16 cellular contexts compared by ENCODE assay signal in genomic region chr11:130781906-130782305, GRCh38.
DNase-seq lines count a peak whose midpoint lies in the region; ATAC-seq and TF ChIP-seq lines count a peak whose summit lies in the region.
"Had no signal": no experiment of that assay in that cellular context is flagged by ENCODE, and none has a peak within 500 bp of the region (broad histone marks: within the 10 kb centered on the region; RNA-seq: fewer than 3 reads in every experiment).

No MANE protein-coding gene starts in this region.

- WGBS in sigmoid colon, 2 donors: 62 to 76% methylated on average over 2 of the region's 2 CpGs
- 67 to 85% (median 78%) methylated on average over 2 of the region's 2 CpGs for WGBS in stomach, 5 donors

- H3K4me3 Mint-ChIP-seq in CD14-positive monocyte: no peak overlapping the region
- H3K4me3 Mint-ChIP-seq: T-helper 17 cell had no signal

- no peak overlapping the region for H3K27ac Mint-ChIP-seq in CD14-positive monocyte
- H3K27ac Mint-ChIP-seq: T-helper 17 cell had no signal

- intact Hi-C loops in left cardiac atrium (cut with DNase I): no loop called here
- intact Hi-C loops in sigmoid colon (cut with DNase I): no loop called here
- intact Hi-C loops in CD14-positive monocyte (cut with micrococcal nuclease): no loop called here
- intact Hi-C loops in stomach (cut with DNase I; ENCODE audit: low total_unique reads): no loop called here

- peak overlapping the region; percentile 68 for H3K4me3 ChIP-seq in adipocyte (ENCODE audit: low read length)
- H3K4me3 ChIP-seq in sigmoid colon: no peak overlapping the region
- no peak overlapping the region for H3K4me3 ChIP-seq in stomach
- H3K4me3 ChIP-seq: upper lobe of right lung had no signal

- peak; percentile 5 to 55 for ATAC-seq in left cardiac atrium
- ATAC-seq: HCT116, T-helper 17 cell, upper lobe of right lung had no signal

- TF ChIP-seq EP300 in sigmoid colon (IDR thresholded peaks at IDR 0.05) (no peak), stomach (IDR thresholded peaks at IDR 0.05) (no peak)

- peak overlapping the region in 3 of 4 donors; percentile 54 to 82 (median 61) for H3K27ac ChIP-seq in sigmoid colon
- peak overlapping the region in 2 of 5 donors; percentile 20 to 30 for H3K27ac ChIP-seq in stomach
- H3K27ac ChIP-seq: epithelial cell of prostate had no signal

- H3K4me1 ChIP-seq in adipocyte (ENCODE audit: control insufficient read depth, insufficient read depth, low read length) (peaks cover 23% of the 10 kb centered on the region), sigmoid colon (peaks cover 0 to 20% (median 15%) of the 10 kb centered on the region in 4 donors), stomach (peaks cover 0 to 12% (median 6%) of the 10 kb centered on the region in 4 donors)
- H3K4me1 ChIP-seq: Caco-2, upper lobe of right lung had no signal

- no peak for TF ChIP-seq CTCF in sigmoid colon (IDR thresholded peaks at IDR 0.05)
- TF ChIP-seq CTCF in CD14-positive monocyte (IDR thresholded peaks at IDR 0.05): no peak
- no peak for TF ChIP-seq CTCF in stomach (IDR thresholded peaks at IDR 0.05)

- H3K27me3 Mint-ChIP-seq in CD14-positive monocyte (ENCODE audit: low read depth in 3 of 3): peaks cover 0 to 2% (median 0%) of the 10 kb centered on the region in 3 donors

- TF ChIP-seq POLR2A in sigmoid colon (IDR thresholded peaks at IDR 0.05) (no peak), stomach (IDR thresholded peaks at IDR 0.05) (no peak)

- H3K9me3 Mint-ChIP-seq in CD14-positive monocyte: peaks cover 0 to 4% (median 0%) of the 10 kb centered on the region in 7 donors

- H3K36me3 Mint-ChIP-seq in CD14-positive monocyte: no peaks in the 10 kb centered on the region

- no peaks in the 10 kb centered on the region for H3K4me1 Mint-ChIP-seq in CD14-positive monocyte
- H3K4me1 Mint-ChIP-seq: T-helper 17 cell had no signal

- H3K9me3 ChIP-seq in adipocyte (ENCODE audit: control insufficient read depth, low read length) (peaks cover 4% of the 10 kb centered on the region), sigmoid colon (no peaks in the 10 kb centered on the region), stomach (no peaks in the 10 kb centered on the region)
- H3K9me3 ChIP-seq: Caco-2, upper lobe of right lung had no signal

- no peaks in the 10 kb centered on the region for H3K27me3 ChIP-seq in adipocyte (replicated peaks; ENCODE audit: control insufficient read depth, insufficient read depth, low read length)
- H3K27me3 ChIP-seq in sigmoid colon: no peaks in the 10 kb centered on the region
- H3K27me3 ChIP-seq in stomach: no peaks in the 10 kb centered on the region
- H3K27me3 ChIP-seq: upper lobe of right lung had no signal

- DNase-seq in H4 (ENCODE audit: low spot score) (peak; percentile 47), adipocyte (ENCODE audit: low read depth) (peak; percentile 59), left cardiac atrium (peak; percentile 45), sigmoid colon (no peak), CD14-positive monocyte (ENCODE audit: low spot score) (no peak), RPMI8226 (no peak), stomach (no peak), putamen (ENCODE audit: low spot score) (no peak)
- DNase-seq: amniotic stem cell, Caco-2, NCI-H526 treated with DMSO at 0.1 percent for 48 hours, posterior cingulate gyrus, T-helper 17 cell, upper lobe of right lung had no signal

- H3K36me3 ChIP-seq in adipocyte (ENCODE audit: control insufficient read depth, insufficient read depth, low read length, severe bottlenecking): no peaks in the 10 kb centered on the region
- no peaks in the 10 kb centered on the region for H3K36me3 ChIP-seq in sigmoid colon
- H3K36me3 ChIP-seq in stomach: no peaks in the 10 kb centered on the region
- H3K36me3 ChIP-seq: upper lobe of right lung had no signal

- H3K9ac ChIP-seq in adipocyte (ENCODE audit: low read length): peak overlapping the region; percentile 38

Comparison
In these comparisons a context has a peak if more than half of its experiments do, and no peak if none do; other contexts are left out.
1. DNase-seq: peak in H4 (single experiment), adipocyte (single experiment) and left cardiac atrium (single experiment); none in sigmoid colon (single experiment), CD14-positive monocyte (single experiment), RPMI8226 (single experiment), stomach (single experiment) and putamen (single experiment).